In the genomic region with DNA sequence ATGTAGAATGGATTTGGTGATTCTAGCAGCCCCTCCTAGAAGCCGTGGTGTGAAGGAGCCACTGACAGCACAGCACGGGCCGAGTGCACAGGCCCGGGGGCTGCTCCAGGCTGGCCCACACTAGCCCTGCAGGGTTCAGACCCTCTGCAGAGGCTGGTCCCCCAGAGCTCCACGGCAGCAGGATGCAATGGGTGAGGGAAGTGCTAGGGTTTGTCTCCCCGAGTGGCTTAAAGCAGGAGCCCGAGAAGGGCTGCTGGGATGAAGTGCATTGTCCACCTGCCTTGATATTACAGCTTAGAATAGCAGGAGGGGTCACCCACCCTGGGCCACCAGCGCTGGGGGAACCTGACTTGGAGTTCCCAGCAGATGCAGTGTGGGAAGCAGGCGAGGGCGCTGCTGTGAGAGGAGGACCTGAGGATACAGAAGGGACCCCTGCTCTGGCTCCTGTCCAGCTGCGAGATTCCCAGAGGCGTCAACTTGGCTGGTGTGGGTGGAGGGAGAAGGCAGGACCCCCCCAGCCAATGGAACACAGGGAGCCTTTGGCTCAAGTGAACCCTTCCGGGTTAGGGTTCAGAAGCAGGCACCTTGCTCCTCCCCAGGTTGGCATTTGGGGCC, we compare ENCODE assay signal across 1 cellular context.
TF ChIP-seq lines count a peak whose summit lies in the region.

No MANE protein-coding gene starts in this region.

TF ChIP-seq in SK-N-SH, 30 proteins besides CTCF, POLR2A, EP300 and RAD21 (continued from another document):
- TF ChIP-seq, protein P1, sequence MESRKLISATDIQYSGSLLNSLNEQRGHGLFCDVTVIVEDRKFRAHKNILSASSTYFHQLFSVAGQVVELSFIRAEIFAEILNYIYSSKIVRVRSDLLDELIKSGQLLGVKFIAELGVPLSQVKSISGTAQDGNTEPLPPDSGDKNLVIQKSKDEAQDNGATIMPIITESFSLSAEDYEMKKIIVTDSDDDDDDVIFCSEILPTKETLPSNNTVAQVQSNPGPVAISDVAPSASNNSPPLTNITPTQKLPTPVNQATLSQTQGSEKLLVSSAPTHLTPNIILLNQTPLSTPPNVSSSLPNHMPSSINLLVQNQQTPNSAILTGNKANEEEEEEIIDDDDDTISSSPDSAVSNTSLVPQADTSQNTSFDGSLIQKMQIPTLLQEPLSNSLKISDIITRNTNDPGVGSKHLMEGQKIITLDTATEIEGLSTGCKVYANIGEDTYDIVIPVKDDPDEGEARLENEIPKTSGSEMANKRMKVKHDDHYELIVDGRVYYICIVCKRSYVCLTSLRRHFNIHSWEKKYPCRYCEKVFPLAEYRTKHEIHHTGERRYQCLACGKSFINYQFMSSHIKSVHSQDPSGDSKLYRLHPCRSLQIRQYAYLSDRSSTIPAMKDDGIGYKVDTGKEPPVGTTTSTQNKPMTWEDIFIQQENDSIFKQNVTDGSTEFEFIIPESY (IDR thresholded peaks at IDR 0.05; ENCODE audit: borderline replicate concordance, low read depth) = no peak
- no peak for TF ChIP-seq SIN3A (IDR thresholded peaks at IDR 0.05; ENCODE audit: borderline replicate concordance, low read depth, low read length)
